In genomic region chr1:92136316-92136715, GRCh38 we compare ENCODE assay signal across 15 cellular contexts. TPM values are rescaled to one million over a fixed set of nuclear protein-coding genes. Genes with fewer than 3 reads are reported as not detected.
DNase-seq lines count a peak whose midpoint lies in the region; ATAC-seq, FAIRE-seq and TF ChIP-seq lines count a peak whose summit lies in the region.
"Had no signal": no experiment of that assay in that cellular context is flagged by ENCODE, and none has a peak within 500 bp of the region (broad histone marks: within the 10 kb centered on the region; RNA-seq: fewer than 3 reads in every experiment).

No MANE protein-coding gene starts in this region.

- peaks cover 3% of the 10 kb centered on the region for H3K4me1 ChIP-seq in endothelial cell of umbilical vein (ENCODE audit: control insufficient read depth, extremely low read depth, insufficient read depth, low read length)
- no peaks in the 10 kb centered on the region for H3K4me1 ChIP-seq in mesenchymal stem cell (ENCODE audit: control insufficient read depth, insufficient read depth, low read depth, low read length)
- H3K4me1 ChIP-seq: HAP-1 had no signal

- H3K9me1 ChIP-seq in endothelial cell of umbilical vein (replicated peaks; ENCODE audit: control insufficient read depth, extremely low read depth, insufficient read depth, low read length), result no peaks in the 10 kb centered on the region

- H3K27me3 ChIP-seq in endothelial cell of umbilical vein (ENCODE audit: control insufficient read depth in 2 of 2, insufficient read depth in 2 of 2, low read length in 2 of 2), result no peaks in the 10 kb centered on the region
- H3K27me3 ChIP-seq in mesenchymal stem cell (ENCODE audit: control insufficient read depth in 1 of 2, insufficient read depth in 1 of 2, low read length in 2 of 2), result no peaks in the 10 kb centered on the region

- H3K4me2 ChIP-seq in endothelial cell of umbilical vein (ENCODE audit: insufficient read depth, low read length) (no peak overlapping the region), mesenchymal stem cell (ENCODE audit: low read length, poor library complexity, severe bottlenecking) (no peak overlapping the region)

- H3K27ac Mint-ChIP-seq in WTC11, result no peak overlapping the region
- H3K27ac Mint-ChIP-seq: B cell; CD4-positive, alpha-beta T cell had no signal

- H2AK5ac ChIP-seq in mesenchymal stem cell (ENCODE audit: low read length, severe bottlenecking), result no peak overlapping the region

- H3K79me2 ChIP-seq in endothelial cell of umbilical vein (ENCODE audit: control insufficient read depth, insufficient read depth, low read length), result no peaks in the 10 kb centered on the region

- BruUV-seq in endothelial cell of umbilical vein (replicated peaks; lab: Mats Ljungman, UMichigan), result no TSS peak

- no peaks in the 10 kb centered on the region for H3K9me3 Mint-ChIP-seq in WTC11
- H3K9me3 Mint-ChIP-seq: CD4-positive, alpha-beta T cell had no signal

- no peak for TF ChIP-seq POLR2A in endothelial cell of umbilical vein (IDR thresholded peaks at IDR 0.05; ENCODE audit: low read depth, low read length)

- H3K27ac ChIP-seq in endothelial cell of umbilical vein (ENCODE audit: insufficient read depth, low read depth, low read length) (no peak overlapping the region), mesenchymal stem cell (ENCODE audit: low read length, poor library complexity, severe bottlenecking) (no peak overlapping the region)

- no peak overlapping the region for H2BK5ac ChIP-seq in mesenchymal stem cell (ENCODE audit: low read depth, low read length, poor library complexity, severe bottlenecking)

- H3K36me3 ChIP-seq in endothelial cell of umbilical vein (ENCODE audit: control insufficient read depth in 2 of 2, extremely low read depth in 1 of 2, insufficient read depth in 2 of 2, low read length in 2 of 2) (no peaks in the 10 kb centered on the region), mesenchymal stem cell (ENCODE audit: control insufficient read depth in 1 of 2, insufficient read depth in 2 of 2, low read depth in 1 of 2, low read length in 2 of 2) (no peaks in the 10 kb centered on the region)
- H3K36me3 ChIP-seq: HAP-1 had no signal

- H3K23ac ChIP-seq in mesenchymal stem cell (ENCODE audit: low read length in 2 of 2), result no peak overlapping the region

- H2BK15ac ChIP-seq in mesenchymal stem cell (ENCODE audit: low read depth, poor library complexity, severe bottlenecking), result no peak overlapping the region

- no peak overlapping the region for H3K14ac ChIP-seq in mesenchymal stem cell (ENCODE audit: low read length in 2 of 2)

- no peaks in the 10 kb centered on the region for H3K9me3 ChIP-seq in endothelial cell of umbilical vein (replicated peaks; ENCODE audit: control insufficient read depth, insufficient read depth, low read length)
- no peaks in the 10 kb centered on the region for H3K9me3 ChIP-seq in mesenchymal stem cell (ENCODE audit: control insufficient read depth, low read length)
- H3K9me3 ChIP-seq: HAP-1 had no signal

- H3K27me3 Mint-ChIP-seq in WTC11 (ENCODE audit: low read depth), result no peaks in the 10 kb centered on the region
- H3K27me3 Mint-ChIP-seq: B cell; CD4-positive, alpha-beta T cell had no signal

- H4K91ac ChIP-seq in mesenchymal stem cell (ENCODE audit: low read length), result no peak overlapping the region

- no peak overlapping the region for H3K4ac ChIP-seq in mesenchymal stem cell (ENCODE audit: low read depth in 1 of 2, low read length in 2 of 2)

- no peaks in the 10 kb centered on the region for H3K79me1 ChIP-seq in mesenchymal stem cell (replicated peaks; ENCODE audit: low read length, poor library complexity, severe bottlenecking)

- H3K4me3 ChIP-seq in endothelial cell of umbilical vein (replicated peaks in 1 of 3; ENCODE audit: insufficient read depth in 1 of 3, low read depth in 1 of 3, low read length in 3 of 3) (no peak overlapping the region), mesenchymal stem cell (ENCODE audit: insufficient read depth in 1 of 2, low read depth in 1 of 2, low read length in 2 of 2) (no peak overlapping the region)
- H3K4me3 ChIP-seq: HAP-1 had no signal

- no peaks in the 10 kb centered on the region for H4K20me1 ChIP-seq in endothelial cell of umbilical vein (replicated peaks; ENCODE audit: control insufficient read depth, extremely low read depth, insufficient read depth, low read length)

- peak; percentile 24 for DNase-seq in amniotic epithelial cell (ENCODE audit: low read depth)
- DNase-seq in endothelial cell of umbilical vein (ENCODE audit: low read depth, low spot score), result peak; percentile 21
- DNase-seq in mesenchymal stem cell, result no peak
- no peak for DNase-seq in stimulated activated CD4-positive, alpha-beta T cell treated with anti-CD3 and anti-CD28 coated beads, Interleukin-4, amount 100 ng/mL, for 1 hour
- no peak for DNase-seq in WTC11 (ENCODE audit: low spot score)
- DNase-seq: C1 segment of cervical spinal cord; Calu3; CD4-positive, alpha-beta T cell; DMS 273 treated with DMSO at 0.1 percent for 48 hours; GOT3 had no signal

- no peak overlapping the region for H3K18ac ChIP-seq in mesenchymal stem cell (ENCODE audit: low read depth in 1 of 2, low read length in 2 of 2)

- no peak overlapping the region for H4K8ac ChIP-seq in mesenchymal stem cell (ENCODE audit: low read length)

- ATAC-seq in HG02870 (IDR thresholded peaks at IDR 0.05; ENCODE audit: unreplicated experiment) (no peak), WTC11 (no peak), GM18868 (IDR thresholded peaks at IDR 0.05; ENCODE audit: unreplicated experiment) (no peak)

- no peak overlapping the region for H2BK12ac ChIP-seq in mesenchymal stem cell (ENCODE audit: low read length in 2 of 2)

- H3K9ac ChIP-seq in endothelial cell of umbilical vein (replicated peaks; ENCODE audit: extremely low read depth, insufficient read depth, low read length), result no peak overlapping the region
- peak overlapping the region; percentile 11 for H3K9ac ChIP-seq in mesenchymal stem cell (ENCODE audit: low read length)

- H2BK120ac ChIP-seq in mesenchymal stem cell (ENCODE audit: low read depth, low read length), result no peak overlapping the region

- H3K4me3 Mint-ChIP-seq in WTC11, result no peak overlapping the region
- H3K4me3 Mint-ChIP-seq: B cell; CD4-positive, alpha-beta T cell had no signal

- TF ChIP-seq CTCF in endothelial cell of umbilical vein (IDR thresholded peaks at IDR 0.05; ENCODE audit: extremely low read depth in 1 of 2, insufficient read depth in 1 of 2, low read depth in 1 of 2, low read length in 2 of 2), result no peak
- TF ChIP-seq CTCF in WTC11 (IDR thresholded peaks at IDR 0.05), result no peak

- POLR2A ChIA-PET in endothelial cell of umbilical vein (lab: Charles Lee), result no interaction called here
- POLR2A ChIA-PET in WTC11 (lab: Charles Lee), result no interaction called here

- CTCF ChIA-PET in endothelial cell of umbilical vein (lab: Charles Lee) (no interaction called here), WTC11 (lab: Charles Lee) (no interaction called here)

- WGBS in mesenchymal stem cell, result 62% methylated on average over 2 of the region's 2 CpGs

- H2AFZ ChIP-seq in endothelial cell of umbilical vein (ENCODE audit: low read depth, low read length) (no peak overlapping the region), mesenchymal stem cell (ENCODE audit: low read depth, low read length) (no peak overlapping the region)

- no peaks in the 10 kb centered on the region for H3K36me3 Mint-ChIP-seq in WTC11

- FAIRE-seq in endothelial cell of umbilical vein (lab: Jason Lieb, UNC), result no peak
- FAIRE-seq: GM12891 had no signal

- no peaks in the 10 kb centered on the region for H3K4me1 Mint-ChIP-seq in WTC11
- H3K4me1 Mint-ChIP-seq: B cell had no signal

- dilution Hi-C loops in endothelial cell of umbilical vein (cut with MboI; ENCODE audit: extremely low pct_ligation_motif_present, low sequenced_read_pairs), result no loop called here

- intact Hi-C loops in endothelial cell of umbilical vein (cut with micrococcal nuclease), result no loop called here

TF ChIP-seq in endothelial cell of umbilical vein, 7 proteins besides CTCF, POLR2A, EP300 and RAD21 (continues in another document):
- TF ChIP-seq MYC (IDR thresholded peaks at IDR 0.05; ENCODE audit: low read depth, low read length), result no peak
- TF ChIP-seq JUN (IDR thresholded peaks at IDR 0.05; ENCODE audit: borderline replicate concordance, insufficient read depth, insufficient read length, low read depth), result no peak
- TF ChIP-seq, protein P1, sequence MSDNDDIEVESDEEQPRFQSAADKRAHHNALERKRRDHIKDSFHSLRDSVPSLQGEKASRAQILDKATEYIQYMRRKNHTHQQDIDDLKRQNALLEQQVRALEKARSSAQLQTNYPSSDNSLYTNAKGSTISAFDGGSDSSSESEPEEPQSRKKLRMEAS (IDR thresholded peaks at IDR 0.05; ENCODE audit: insufficient read depth, insufficient read length), result no peak
- TF ChIP-seq GATA2 (IDR thresholded peaks at IDR 0.05; ENCODE audit: insufficient read depth, insufficient read length, low read depth, low read length), result no peak
- TF ChIP-seq EZH2 (IDR thresholded peaks at IDR 0.05; ENCODE audit: borderline replicate concordance, low read depth, low read length, severe bottlenecking), result no peak
- TF ChIP-seq POLR2AphosphoS5 (IDR thresholded peaks at IDR 0.05; ENCODE audit: insufficient read depth, low read depth, low read length), result no peak

TF ChIP-seq in WTC11, 78 proteins besides CTCF, POLR2A, EP300 and RAD21 (continues in another document):
- no peak for TF ChIP-seq FOXP1 (CRISPR knock-in tag; IDR thresholded peaks at IDR 0.05; ENCODE audit: borderline replicate concordance)
- TF ChIP-seq OVOL2 (CRISPR knock-in tag; IDR thresholded peaks at IDR 0.05; ENCODE audit: borderline replicate concordance), result no peak
- TF ChIP-seq NR2C2 (CRISPR knock-in tag; IDR thresholded peaks at IDR 0.05), result no peak

RNA-seq across cellular contexts. Expression of gene BTBD8, which starts 56.2 kb away (rescaled TPM):
- total RNA-seq in endothelial cell of umbilical vein, result 1.5 and 1.7 TPM in 2 replicates
- 0.24 and 0.36 TPM in 2 replicates for polyA plus RNA-seq in endothelial cell of umbilical vein
- 0.23 and 0.27 TPM in 2 replicates for polyA plus RNA-seq in endothelial cell of umbilical vein (2011; cell fraction: cytosol; rRNA removed)
- 1.3 and 1.9 TPM in 2 replicates for polyA plus RNA-seq in endothelial cell of umbilical vein (2011; cell fraction: nucleus; rRNA removed)
- polyA plus RNA-seq in endothelial cell of umbilical vein (2012), result 0.47 and 0.91 TPM in 2 replicates
- polyA minus RNA-seq in endothelial cell of umbilical vein, result 0.73 and 1.2 TPM in 2 replicates
- polyA minus RNA-seq in endothelial cell of umbilical vein (2011; cell fraction: cytosol; rRNA and poly(A)+ RNA removed), result 0.82 TPM
- 1.9 and 2.0 TPM in 2 replicates for polyA minus RNA-seq in endothelial cell of umbilical vein (2011; cell fraction: nucleus; rRNA and poly(A)+ RNA removed)
- polyA plus RNA-seq in mesenchymal stem cell (2013, experiment 1 of 2), result 1.3 TPM
- 1.2 TPM for polyA plus RNA-seq in mesenchymal stem cell (2013, experiment 2 of 2)
- 3.7 to 4.6 TPM (median 4.5 TPM) in 3 replicates for total RNA-seq in WTC11 (2021)

Comparison
In these comparisons a context has a peak if more than half of its experiments do, and no peak if none do; other contexts are left out.
1. DNase-seq: peak in amniotic epithelial cell (single experiment) and endothelial cell of umbilical vein (single experiment); none in mesenchymal stem cell (single experiment), stimulated activated CD4-positive, alpha-beta T cell treated with anti-CD3 and anti-CD28 coated beads, Interleukin-4, amount 100 ng/mL, for 1 hour (single experiment) and WTC11 (single experiment).